Comparison of ENCODE assay signal across 8 cellular contexts in genomic region chr6:3139090-3139903, GRCh38. TPM values are rescaled to one million over a fixed set of nuclear protein-coding genes. Genes with fewer than 3 reads are reported as not detected.
DNase-seq lines count a peak whose midpoint lies in the region; TF ChIP-seq lines count a peak whose summit lies in the region.

No MANE protein-coding gene starts in this region.

- TF ChIP-seq CTCF in osteocyte (IDR thresholded peaks at IDR 0.05) = no peak

- H3K9me3 Mint-ChIP-seq in osteocyte (ENCODE audit: unreplicated experiment) = no peaks in the 10 kb centered on the region

- no peak overlapping the region for H3K4me3 Mint-ChIP-seq in osteocyte (ENCODE audit: unreplicated experiment)

- H3K4me1 Mint-ChIP-seq in osteocyte (ENCODE audit: unreplicated experiment) = peaks cover 14% of the 10 kb centered on the region

- peaks cover 40% of the 10 kb centered on the region for H3K36me3 Mint-ChIP-seq in osteocyte (ENCODE audit: unreplicated experiment)

- H3K27ac Mint-ChIP-seq in osteocyte (ENCODE audit: unreplicated experiment) = peak overlapping the region; percentile 71

- DNase-seq in DMS 273 (lab: John Stamatoyannopoulos, UW; ENCODE audit: unreplicated experiment) = peak; percentile 76
- DNase-seq in DMS 273 treated with DMSO at 0.1 percent for 48 hours (lab: John Stamatoyannopoulos, UW) = no peak
- peak; percentile 94 for DNase-seq in NCI-H69 (lab: John Stamatoyannopoulos, UW)
- peak; percentile 88 for DNase-seq in epidermal melanocyte (ENCODE audit: insufficient read length, low spot score)
- DNase-seq in osteocyte (ENCODE audit: extremely low spot score, unreplicated experiment) = no peak
- no peak for DNase-seq in NCI-H2227 treated with DMSO at 0.1 percent for 48 hours (lab: John Stamatoyannopoulos, UW)
- DNase-seq in stimulated activated CD4-positive, alpha-beta T cell treated with anti-CD3 and anti-CD28 coated beads, Interleukin-4, amount 100 ng/mL, for 4 hours = no peak
- no peak for DNase-seq in GM19240 (ENCODE audit: insufficient read length, low spot score)

- no peaks in the 10 kb centered on the region for H3K27me3 Mint-ChIP-seq in osteocyte (ENCODE audit: unreplicated experiment)

RNA-seq across cellular contexts. Expression of gene TUBB2A, which starts 18.0 kb away (rescaled TPM):
- 82.3 and 92.3 TPM in 2 replicates for total RNA-seq in osteocyte

RNA-seq across cellular contexts. Expression of gene BPHL, which starts 20.8 kb away (rescaled TPM):
- total RNA-seq in osteocyte = 26.6 and 27.7 TPM in 2 replicates

Comparison
In these comparisons a context has a peak if more than half of its experiments do, and no peak if none do; other contexts are left out.
1. DNase-seq: peak in DMS 273 (single experiment), NCI-H69 (single experiment) and epidermal melanocyte (single experiment); none in DMS 273 treated with DMSO at 0.1 percent for 48 hours (single experiment), osteocyte (single experiment), NCI-H2227 treated with DMSO at 0.1 percent for 48 hours (single experiment), stimulated activated CD4-positive, alpha-beta T cell treated with anti-CD3 and anti-CD28 coated beads, Interleukin-4, amount 100 ng/mL, for 4 hours (0 of 2) and GM19240 (single experiment).